1 cellular context compared by ENCODE assay signal in the genomic region with DNA sequence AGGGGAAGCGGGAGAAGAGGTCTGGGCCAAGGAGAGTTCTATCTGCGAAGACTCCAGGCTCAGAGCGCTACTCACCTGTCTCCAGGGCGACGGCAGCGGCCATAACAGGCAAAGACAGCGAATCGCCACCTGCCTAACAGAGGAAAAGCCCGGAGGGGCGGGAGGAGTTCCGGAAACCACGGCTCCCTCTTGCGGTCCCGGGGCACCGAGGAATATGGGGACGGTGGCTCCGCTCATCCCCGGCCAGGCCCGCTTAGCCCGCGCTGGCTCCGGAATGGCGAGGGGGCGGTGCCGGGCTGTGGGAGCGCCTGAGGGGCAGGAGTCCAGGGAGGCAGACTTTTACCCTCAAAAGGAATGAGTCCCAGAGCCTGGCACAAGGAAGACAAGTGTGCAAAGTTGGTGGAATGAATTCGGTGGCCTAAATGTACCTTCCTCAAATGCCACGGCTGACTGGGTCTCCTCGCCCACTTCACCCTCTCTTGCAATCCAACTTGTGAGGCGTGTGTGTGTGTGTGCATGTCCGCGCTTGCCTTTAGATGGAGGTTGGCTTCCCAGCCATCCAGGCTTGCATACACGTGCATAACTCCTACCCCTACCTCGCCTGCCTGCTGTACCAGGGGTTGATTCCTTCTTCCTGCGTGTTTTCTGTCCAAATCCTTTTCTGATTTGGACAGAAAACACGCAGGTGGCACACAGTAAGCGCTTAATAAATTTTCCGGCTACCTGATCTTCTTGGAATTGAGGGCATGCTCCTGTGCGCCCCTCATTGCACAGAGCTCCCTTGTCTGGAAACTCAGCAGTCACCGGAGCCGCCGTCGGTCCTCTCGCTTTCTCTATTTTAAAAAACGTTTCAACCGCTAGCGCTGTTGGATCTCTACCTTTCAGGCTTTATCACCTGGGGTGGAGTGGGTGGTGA.
TF ChIP-seq lines count a peak whose summit lies in the region.

No MANE protein-coding gene starts in this region.

TF ChIP-seq in A549, 52 proteins besides CTCF, POLR2A, EP300 and RAD21:
- TF ChIP-seq RCOR1 (IDR thresholded peaks at IDR 0.05; ENCODE audit: low read depth, low read length) (no peak), POLR2AphosphoS2 (conservative IDR thresholded peaks at IDR 0.05; ENCODE audit: low read length) (no peak), NR3C1 (IDR thresholded peaks at IDR 0.05) (no peak), ZC3H11A (IDR thresholded peaks at IDR 0.05) (no peak), CHD2 (IDR thresholded peaks at IDR 0.05; ENCODE audit: low read length, partially characterized antibody) (no peak), NPAS2 (CRISPR knock-in tag; IDR thresholded peaks at IDR 0.05; ENCODE audit: borderline replicate concordance) (no peak), HOXA7 (CRISPR knock-in tag; IDR thresholded peaks at IDR 0.05) (no peak), ZFP36 (IDR thresholded peaks at IDR 0.05; ENCODE audit: borderline replicate concordance, partially characterized antibody) (no peak), FOXS1 (CRISPR knock-in tag; IDR thresholded peaks at IDR 0.05) (no peak), KDM1A (IDR thresholded peaks at IDR 0.05; ENCODE audit: low read depth) (no peak), NFE2L2 (conservative IDR thresholded peaks at IDR 0.05; ENCODE audit: low read length) (no peak)
- TF ChIP-seq, protein P1, sequence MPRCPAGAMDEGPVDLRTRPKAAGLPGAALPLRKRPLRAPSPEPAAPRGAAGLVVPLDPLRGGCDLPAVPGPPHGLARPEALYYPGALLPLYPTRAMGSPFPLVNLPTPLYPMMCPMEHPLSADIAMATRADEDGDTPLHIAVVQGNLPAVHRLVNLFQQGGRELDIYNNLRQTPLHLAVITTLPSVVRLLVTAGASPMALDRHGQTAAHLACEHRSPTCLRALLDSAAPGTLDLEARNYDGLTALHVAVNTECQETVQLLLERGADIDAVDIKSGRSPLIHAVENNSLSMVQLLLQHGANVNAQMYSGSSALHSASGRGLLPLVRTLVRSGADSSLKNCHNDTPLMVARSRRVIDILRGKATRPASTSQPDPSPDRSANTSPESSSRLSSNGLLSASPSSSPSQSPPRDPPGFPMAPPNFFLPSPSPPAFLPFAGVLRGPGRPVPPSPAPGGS (IDR thresholded peaks at IDR 0.05), result no peak
- TF ChIP-seq, protein P2, sequence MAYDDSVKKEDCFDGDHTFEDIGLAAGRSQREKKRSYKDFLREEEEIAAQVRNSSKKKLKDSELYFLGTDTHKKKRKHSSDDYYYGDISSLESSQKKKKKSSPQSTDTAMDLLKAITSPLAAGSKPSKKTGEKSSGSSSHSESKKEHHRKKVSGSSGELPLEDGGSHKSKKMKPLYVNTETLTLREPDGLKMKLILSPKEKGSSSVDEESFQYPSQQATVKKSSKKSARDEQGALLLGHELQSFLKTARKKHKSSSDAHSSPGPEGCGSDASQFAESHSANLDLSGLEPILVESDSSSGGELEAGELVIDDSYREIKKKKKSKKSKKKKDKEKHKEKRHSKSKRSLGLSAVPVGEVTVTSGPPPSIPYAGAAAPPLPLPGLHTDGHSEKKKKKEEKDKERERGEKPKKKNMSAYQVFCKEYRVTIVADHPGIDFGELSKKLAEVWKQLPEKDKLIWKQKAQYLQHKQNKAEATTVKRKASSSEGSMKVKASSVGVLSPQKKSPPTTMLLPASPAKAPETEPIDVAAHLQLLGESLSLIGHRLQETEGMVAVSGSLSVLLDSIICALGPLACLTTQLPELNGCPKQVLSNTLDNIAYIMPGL (CRISPR knock-in tag; IDR thresholded peaks at IDR 0.05; ENCODE audit: borderline replicate concordance), result no peak
- TF ChIP-seq, protein P3, sequence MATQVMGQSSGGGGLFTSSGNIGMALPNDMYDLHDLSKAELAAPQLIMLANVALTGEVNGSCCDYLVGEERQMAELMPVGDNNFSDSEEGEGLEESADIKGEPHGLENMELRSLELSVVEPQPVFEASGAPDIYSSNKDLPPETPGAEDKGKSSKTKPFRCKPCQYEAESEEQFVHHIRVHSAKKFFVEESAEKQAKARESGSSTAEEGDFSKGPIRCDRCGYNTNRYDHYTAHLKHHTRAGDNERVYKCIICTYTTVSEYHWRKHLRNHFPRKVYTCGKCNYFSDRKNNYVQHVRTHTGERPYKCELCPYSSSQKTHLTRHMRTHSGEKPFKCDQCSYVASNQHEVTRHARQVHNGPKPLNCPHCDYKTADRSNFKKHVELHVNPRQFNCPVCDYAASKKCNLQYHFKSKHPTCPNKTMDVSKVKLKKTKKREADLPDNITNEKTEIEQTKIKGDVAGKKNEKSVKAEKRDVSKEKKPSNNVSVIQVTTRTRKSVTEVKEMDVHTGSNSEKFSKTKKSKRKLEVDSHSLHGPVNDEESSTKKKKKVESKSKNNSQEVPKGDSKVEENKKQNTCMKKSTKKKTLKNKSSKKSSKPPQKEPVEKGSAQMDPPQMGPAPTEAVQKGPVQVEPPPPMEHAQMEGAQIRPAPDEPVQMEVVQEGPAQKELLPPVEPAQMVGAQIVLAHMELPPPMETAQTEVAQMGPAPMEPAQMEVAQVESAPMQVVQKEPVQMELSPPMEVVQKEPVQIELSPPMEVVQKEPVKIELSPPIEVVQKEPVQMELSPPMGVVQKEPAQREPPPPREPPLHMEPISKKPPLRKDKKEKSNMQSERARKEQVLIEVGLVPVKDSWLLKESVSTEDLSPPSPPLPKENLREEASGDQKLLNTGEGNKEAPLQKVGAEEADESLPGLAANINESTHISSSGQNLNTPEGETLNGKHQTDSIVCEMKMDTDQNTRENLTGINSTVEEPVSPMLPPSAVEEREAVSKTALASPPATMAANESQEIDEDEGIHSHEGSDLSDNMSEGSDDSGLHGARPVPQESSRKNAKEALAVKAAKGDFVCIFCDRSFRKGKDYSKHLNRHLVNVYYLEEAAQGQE (IDR thresholded peaks at IDR 0.05), result no peak
- TF ChIP-seq, protein P4, sequence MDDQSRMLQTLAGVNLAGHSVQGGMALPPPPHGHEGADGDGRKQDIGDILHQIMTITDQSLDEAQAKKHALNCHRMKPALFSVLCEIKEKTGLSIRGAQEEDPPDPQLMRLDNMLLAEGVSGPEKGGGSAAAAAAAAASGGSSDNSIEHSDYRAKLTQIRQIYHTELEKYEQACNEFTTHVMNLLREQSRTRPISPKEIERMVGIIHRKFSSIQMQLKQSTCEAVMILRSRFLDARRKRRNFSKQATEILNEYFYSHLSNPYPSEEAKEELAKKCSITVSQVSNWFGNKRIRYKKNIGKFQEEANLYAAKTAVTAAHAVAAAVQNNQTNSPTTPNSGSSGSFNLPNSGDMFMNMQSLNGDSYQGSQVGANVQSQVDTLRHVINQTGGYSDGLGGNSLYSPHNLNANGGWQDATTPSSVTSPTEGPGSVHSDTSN (IDR thresholded peaks at IDR 0.05), result no peak
